In genomic region chr7:70131807-70132565, GRCh38 we compare ENCODE assay signal across 12 cellular contexts.
DNase-seq lines count a peak whose midpoint lies in the region; ATAC-seq and TF ChIP-seq lines count a peak whose summit lies in the region.
"Had no signal": no experiment of that assay in that cellular context is flagged by ENCODE, and none has a peak within 500 bp of the region (broad histone marks: within the 10 kb centered on the region; RNA-seq: fewer than 3 reads in every experiment).

No MANE protein-coding gene starts in this region.

- no peaks in the 10 kb centered on the region for H4K20me1 ChIP-seq in BLaER1

- DNase-seq in LoVo (ENCODE audit: low spot score), result peak; percentile 19
- peak; percentile 54 for DNase-seq in NCI-H2171 treated with DMSO at 0.1 percent for 48 hours (lab: John Stamatoyannopoulos, UW)
- peak; percentile 64 for DNase-seq in foreskin melanocyte
- no peak for DNase-seq in psoas muscle
- DNase-seq in RWPE1 (ENCODE audit: low spot score), result no peak
- no peak for DNase-seq in NOMO-1 (lab: John Stamatoyannopoulos, UW; ENCODE audit: unreplicated experiment in 2 of 2)
- DNase-seq: activated CD8-positive, alpha-beta T cell treated with anti-CD3 and anti-CD28 coated beads for 36 hours; naive B cell; SW 1271 had no signal

- H3K9me3 ChIP-seq in BLaER1 (no peaks in the 10 kb centered on the region), psoas muscle (no peaks in the 10 kb centered on the region)

- no peak for TF ChIP-seq CTCF in psoas muscle (IDR thresholded peaks at IDR 0.05)
- TF ChIP-seq CTCF in RWPE1 (conservative IDR thresholded peaks at IDR 0.05; ENCODE audit: low read depth), result no peak

- WGBS in psoas muscle, 3 donors, result 55 to 69% (median 55%) methylated on average over 11 of the region's 11 CpGs

- ATAC-seq in psoas muscle (no peak), GM18861 (IDR thresholded peaks at IDR 0.05; ENCODE audit: unreplicated experiment) (no peak)
- ATAC-seq: activated CD8-positive, alpha-beta T cell treated with anti-CD3 and anti-CD28 coated beads for 36 hours had no signal

- H3K27me3 ChIP-seq in BLaER1 (no peaks in the 10 kb centered on the region), psoas muscle (ENCODE audit: insufficient read depth in 3 of 3, low read length in 2 of 3) (no peaks in the 10 kb centered on the region)

- CTCF ChIA-PET in RWPE1 (lab: Yijun Ruan, JAX), result no interaction called here

- H3K27ac ChIP-seq in BLaER1, result no peak overlapping the region
- H3K27ac ChIP-seq in psoas muscle, result no peak overlapping the region
- no peak overlapping the region for H3K27ac ChIP-seq in RWPE1
- H3K27ac ChIP-seq: VCaP had no signal

- H3K4me3 ChIP-seq in BLaER1 (no peak overlapping the region), psoas muscle (no peak overlapping the region)

- H3K9ac ChIP-seq in BLaER1, result no peak overlapping the region

- intact Hi-C loops in psoas muscle (cut with DNase I), result no loop called here

- POLR2A ChIA-PET in RWPE1 (lab: Yijun Ruan, JAX; ENCODE audit: low non-redundant PET), result no interaction called here

- peak overlapping the region; percentile 44 for H3K4me2 ChIP-seq in BLaER1

- H3K36me3 ChIP-seq in BLaER1 (peaks cover 16% of the 10 kb centered on the region), psoas muscle (ENCODE audit: insufficient read depth in 1 of 2, low read depth in 1 of 2) (no peaks in the 10 kb centered on the region)

- H3K4me1 ChIP-seq in BLaER1, result peaks cover 20% of the 10 kb centered on the region
- H3K4me1 ChIP-seq in psoas muscle, result no peaks in the 10 kb centered on the region

Comparison
In these comparisons a context has a peak if more than half of its experiments do, and no peak if none do; other contexts are left out.
1. DNase-seq: peak in LoVo (single experiment), NCI-H2171 treated with DMSO at 0.1 percent for 48 hours (single experiment) and foreskin melanocyte (single experiment); none in psoas muscle (0 of 2), RWPE1 (single experiment) and NOMO-1 (0 of 2).